14 cellular contexts compared by ENCODE assay signal in the genomic region with DNA sequence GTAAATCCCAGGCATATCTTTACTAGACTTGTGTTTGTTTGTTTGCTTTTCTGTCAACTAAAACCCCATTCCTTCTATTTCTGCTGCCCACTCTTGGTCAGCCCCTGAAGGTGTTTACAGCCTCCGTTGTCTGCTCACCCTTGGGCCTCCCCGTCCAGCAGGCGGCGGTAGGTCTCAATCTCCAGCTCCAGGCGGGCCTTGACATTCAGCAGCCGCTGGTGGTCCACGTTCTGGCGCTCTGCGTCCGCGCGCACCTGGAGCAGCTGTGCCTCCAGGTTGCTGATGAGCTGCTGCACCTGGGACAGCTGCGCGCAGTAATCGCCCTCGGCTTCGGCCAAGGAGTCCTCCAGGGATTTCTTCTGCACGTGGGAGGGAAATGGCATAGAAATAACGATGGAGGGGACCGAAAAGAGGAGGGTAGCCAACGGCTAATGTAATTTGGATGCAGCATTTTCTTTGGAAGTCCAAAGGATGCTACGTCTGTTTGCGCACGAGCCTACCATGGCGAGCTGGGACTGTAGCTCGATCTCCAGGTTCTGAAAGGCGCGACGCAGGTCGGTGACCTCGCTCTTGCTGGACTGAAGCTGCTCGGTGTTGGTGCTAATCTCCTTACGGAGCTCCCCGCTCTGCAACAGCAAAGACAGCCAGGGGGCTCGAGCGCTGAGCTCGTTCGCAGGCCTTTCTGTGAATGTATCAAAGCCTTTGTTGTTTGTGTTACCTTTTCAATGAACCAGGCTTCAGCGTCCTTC.
A peak's percentile ranks its signal among the peaks of the same experiment; 100 is the strongest.
DNase-seq lines count a peak whose midpoint lies in the region; ATAC-seq and TF ChIP-seq lines count a peak whose summit lies in the region.
"Had no signal": no experiment of that assay in that cellular context is flagged by ENCODE, and none has a peak within 500 bp of the region (broad histone marks: within the 10 kb centered on the region; RNA-seq: fewer than 3 reads in every experiment).

No MANE protein-coding gene starts in this region.

- H3K27me3 ChIP-seq in WERI-Rb-1 (ENCODE audit: insufficient read depth, low read depth, severe bottlenecking): peaks cover 91% of the 10 kb centered on the region

- CTCF ChIA-PET in activated naive CD4-positive, alpha-beta T cell treated with anti-CD3 and anti-CD28 coated beads, Interleukin-2, amount 10 ng/mL, durations not matched to agents 7 days and 5 days (lab: Charles Lee): interaction anchor here (0.6 kb wide), 1 partner anchor 37 kb away, joined by 3 read pairs; no protein-coding TSS in a partner anchor

- TF ChIP-seq CTCF in WERI-Rb-1 (IDR thresholded peaks at IDR 0.05; ENCODE audit: low read depth, low read length): peak; percentile 40; the same call in 1 of the 2 replicates
- peak; percentile 41 for TF ChIP-seq CTCF in foreskin fibroblast (IDR thresholded peaks at IDR 0.05; ENCODE audit: low read depth, low read length)

- no peaks in the 10 kb centered on the region for H3K36me3 Mint-ChIP-seq in activated naive CD4-positive, alpha-beta T cell treated with anti-CD3 and anti-CD28 coated beads, Interleukin-2, amount 10 ng/mL, durations not matched to agents 7 days and 5 days
- H3K36me3 Mint-ChIP-seq: CD14-positive monocyte; naive thymus-derived CD8-positive, alpha-beta T cell; T-cell had no signal

- no peaks in the 10 kb centered on the region for H3K36me3 ChIP-seq in WERI-Rb-1

- no peak overlapping the region for H3K27ac ChIP-seq in WERI-Rb-1
- H3K27ac ChIP-seq: KMS-11 had no signal

- H3K9me3 ChIP-seq in WERI-Rb-1 (ENCODE audit: severe bottlenecking): peaks cover 4% of the 10 kb centered on the region

- no peak for ATAC-seq in stimulated activated naive CD8-positive, alpha-beta T cell treated with anti-CD3 and anti-CD28 coated beads, Interleukin-15, Interleukin-2, amounts not matched to agents 100 U/mL and 50 U/mL, for 24 hours
- ATAC-seq in HG03108 (IDR thresholded peaks at IDR 0.05; ENCODE audit: unreplicated experiment) (no peak), HG02884 (IDR thresholded peaks at IDR 0.05; ENCODE audit: unreplicated experiment) (no peak)
- ATAC-seq: activated T-cell treated with anti-CD3 and anti-CD28 coated beads, Interleukin-2, amount 50 U/mL, for 4 hours; naive thymus-derived CD8-positive, alpha-beta T cell; T-cell had no signal

- H3K27ac Mint-ChIP-seq in activated naive CD4-positive, alpha-beta T cell treated with anti-CD3 and anti-CD28 coated beads, Interleukin-2, amount 10 ng/mL, durations not matched to agents 7 days and 5 days: no peak overlapping the region
- H3K27ac Mint-ChIP-seq: CD14-positive monocyte; naive thymus-derived CD8-positive, alpha-beta T cell; T-cell had no signal

- H3K9me3 Mint-ChIP-seq in activated naive CD4-positive, alpha-beta T cell treated with anti-CD3 and anti-CD28 coated beads, Interleukin-2, amount 10 ng/mL, durations not matched to agents 7 days and 5 days: no peaks in the 10 kb centered on the region
- H3K9me3 Mint-ChIP-seq: activated T-cell treated with anti-CD3 and anti-CD28 coated beads, Interleukin-2, amount 50 U/mL, for 4 hours; naive thymus-derived CD8-positive, alpha-beta T cell; T-cell had no signal

- no peak overlapping the region for H3K4me3 Mint-ChIP-seq in activated naive CD4-positive, alpha-beta T cell treated with anti-CD3 and anti-CD28 coated beads, Interleukin-2, amount 10 ng/mL, durations not matched to agents 7 days and 5 days
- H3K4me3 Mint-ChIP-seq: activated T-cell treated with anti-CD3 and anti-CD28 coated beads, Interleukin-2, amount 50 U/mL, for 4 hours; CD14-positive monocyte; naive thymus-derived CD8-positive, alpha-beta T cell; T-cell had no signal

- H3K27me3 Mint-ChIP-seq in activated naive CD4-positive, alpha-beta T cell treated with anti-CD3 and anti-CD28 coated beads, Interleukin-2, amount 10 ng/mL, durations not matched to agents 7 days and 5 days: peaks cover 28% of the 10 kb centered on the region

- H3K4me3 ChIP-seq in WERI-Rb-1 (ENCODE audit: low read depth, low read length): no peak overlapping the region
- no peak overlapping the region for H3K4me3 ChIP-seq in foreskin fibroblast (ENCODE audit: low read depth in 1 of 2, low read length in 2 of 2)

- peak; percentile 26 for DNase-seq in activated naive CD4-positive, alpha-beta T cell treated with anti-CD3 and anti-CD28 coated beads, Interleukin-2, amount 10 ng/mL, durations not matched to agents 7 days and 5 days
- DNase-seq in activated naive CD4-positive, alpha-beta T cell treated with Interleukin-2 at 50 U/mL for 16 hours: no peak
- DNase-seq in WERI-Rb-1 (peak; percentile 33), foreskin fibroblast (no peak), SW480 (ENCODE audit: low spot score) (no peak)
- peak; percentile 21 for DNase-seq in stimulated activated naive CD8-positive, alpha-beta T cell treated with anti-CD3 and anti-CD28 coated beads, Interleukin-15, Interleukin-2, amounts not matched to agents 100 U/mL and 50 U/mL, for 24 hours
- DNase-seq: activated T-cell treated with anti-CD3 and anti-CD28 coated beads, Interleukin-2, amount 50 U/mL, for 4 hours; hippocampal formation; naive thymus-derived CD8-positive, alpha-beta T cell had no signal

- H3K4me1 Mint-ChIP-seq in activated naive CD4-positive, alpha-beta T cell treated with anti-CD3 and anti-CD28 coated beads, Interleukin-2, amount 10 ng/mL, durations not matched to agents 7 days and 5 days: no peaks in the 10 kb centered on the region
- H3K4me1 Mint-ChIP-seq: CD14-positive monocyte; naive thymus-derived CD8-positive, alpha-beta T cell; T-cell had no signal

Comparison
In these comparisons a context has a peak if more than half of its experiments do, and no peak if none do; other contexts are left out.
1. DNase-seq: peak in activated naive CD4-positive, alpha-beta T cell treated with anti-CD3 and anti-CD28 coated beads, Interleukin-2, amount 10 ng/mL, durations not matched to agents 7 days and 5 days (single experiment), WERI-Rb-1 (single experiment) and stimulated activated naive CD8-positive, alpha-beta T cell treated with anti-CD3 and anti-CD28 coated beads, Interleukin-15, Interleukin-2, amounts not matched to agents 100 U/mL and 50 U/mL, for 24 hours (single experiment); none in activated naive CD4-positive, alpha-beta T cell treated with Interleukin-2 at 50 U/mL for 16 hours (single experiment), foreskin fibroblast (0 of 2) and SW480 (single experiment).